17 cellular contexts compared by ENCODE assay signal in the genomic region with DNA sequence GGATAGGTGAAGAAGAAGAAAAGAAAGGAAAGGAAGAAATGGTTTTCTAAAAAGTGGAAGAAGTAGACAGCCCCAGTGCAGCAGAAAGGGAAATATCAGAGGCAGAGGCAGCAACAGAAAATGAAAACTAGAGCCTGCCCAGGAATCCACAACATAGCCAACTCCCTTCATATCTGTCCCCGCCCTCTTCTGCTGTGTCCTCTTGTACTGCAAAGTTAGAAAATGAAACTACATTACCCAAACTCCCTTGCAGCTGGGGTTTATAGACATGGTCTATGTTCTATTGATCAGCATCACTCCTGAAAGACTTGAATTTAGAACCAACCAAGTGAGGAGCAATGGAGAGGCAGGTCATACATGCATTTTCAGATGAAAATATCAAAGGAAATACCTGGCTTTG.
DNase-seq lines count a peak whose midpoint lies in the region; ATAC-seq, FAIRE-seq and TF ChIP-seq lines count a peak whose summit lies in the region.
"Had no signal": no experiment of that assay in that cellular context is flagged by ENCODE, and none has a peak within 500 bp of the region (broad histone marks: within the 10 kb centered on the region; RNA-seq: fewer than 3 reads in every experiment).

No MANE protein-coding gene starts in this region.

- peak overlapping the region; percentile 22 to 60; a peak in 4 of 6 replicates for H3K27ac ChIP-seq in A549
- H3K27ac ChIP-seq: gastrocnemius medialis, HL-60 had no signal

- POLR2A ChIA-PET in A549 (lab: Yijun Ruan, JAX), result no interaction called here

- ATAC-seq in A549 (peak; percentile 62 to 87; a peak in 4 of 6 replicates), GM19463 (IDR thresholded peaks at IDR 0.05; ENCODE audit: unreplicated experiment) (peak; percentile 63), left cardiac atrium (peak; percentile 41 to 53), HG02852 (IDR thresholded peaks at IDR 0.05; ENCODE audit: unreplicated experiment) (no peak)
- ATAC-seq: gastrocnemius medialis, HCT116, T-cell had no signal

- CTCF ChIA-PET in A549 (lab: Yijun Ruan, JAX), result no interaction called here

- no peak for TF ChIP-seq EP300 in A549 (IDR thresholded peaks at IDR 0.05)

- FAIRE-seq in A549 (lab: Jason Lieb, UNC), result no peak
- FAIRE-seq in GM12892 (lab: Jason Lieb, UNC), result no peak

- no peak for TF ChIP-seq RAD21 in A549 (conservative IDR thresholded peaks at IDR 0.05 in 1 of 2, IDR thresholded peaks at IDR 0.05 in 1 of 2)

- no peak overlapping the region for H3K4me3 ChIP-seq in A549
- H3K4me3 ChIP-seq: gastrocnemius medialis had no signal

- WGBS in A549 (ENCODE audit: missing lambda C conversion rate), result 60% methylated on average over 1 of the region's 1 CpG

- no peak for TF ChIP-seq POLR2A in A549 (IDR thresholded peaks at IDR 0.05; ENCODE audit: low read length)
- TF ChIP-seq POLR2A in GM12892 (IDR thresholded peaks at IDR 0.05; ENCODE audit: low read depth, low read length), result no peak

- H3K9me3 ChIP-seq in A549, result no peaks in the 10 kb centered on the region
- H3K9me3 ChIP-seq: gastrocnemius medialis had no signal

- peak in 1 of 2 experiments; percentile 16 for DNase-seq in A549 (ENCODE audit: low read depth in 1 of 2, low spot score in 1 of 2)
- peak; percentile 24 for DNase-seq in NCI-H226
- DNase-seq in left cardiac atrium, result peak; percentile 28
- DNase-seq in islet precursor cell, result no peak
- DNase-seq in GM12892 (ENCODE audit: insufficient read length), result no peak
- DNase-seq in NCI-H146 treated with DMSO at 0.1 percent for 48 hours (lab: John Stamatoyannopoulos, UW; ENCODE audit: unreplicated experiment), result no peak
- DNase-seq: activated CD4-positive, alpha-beta T cell treated with anti-CD3 and anti-CD28 coated beads, Interleukin-2, amount 50 U/mL, for 4 hours; activated naive CD4-positive, alpha-beta T cell treated with Interleukin-2 at 50 U/mL for 16 hours; gastrocnemius medialis; NCI-H1105; occipital lobe; stimulated activated CD4-positive, alpha-beta T cell treated with anti-CD3 and anti-CD28 coated beads, Interleukin-4, amount 100 ng/mL, for 24 hours; T-cell had no signal

- peak overlapping the region; percentile 50 for H3K4me2 ChIP-seq in A549

- intact Hi-C loops in left cardiac atrium (cut with DNase I), result no loop called here

- H3K4me1 ChIP-seq in A549, result no peaks in the 10 kb centered on the region
- H3K4me1 ChIP-seq: gastrocnemius medialis had no signal

- TF ChIP-seq CTCF in A549 (IDR thresholded peaks at IDR 0.05), result no peak

TF ChIP-seq in A549, 52 proteins besides CTCF, POLR2A, EP300 and RAD21:
- TF ChIP-seq SREBF2 (IDR thresholded peaks at IDR 0.05), result no peak
- no peak for TF ChIP-seq RNF2 (IDR thresholded peaks at IDR 0.05; ENCODE audit: borderline replicate concordance, low read depth)
- no peak for TF ChIP-seq TP53 (CRISPR knock-in tag; IDR thresholded peaks at IDR 0.05)
- TF ChIP-seq NFE2L2 (conservative IDR thresholded peaks at IDR 0.05; ENCODE audit: low read length), result no peak
- TF ChIP-seq PHF8 (IDR thresholded peaks at IDR 0.05; ENCODE audit: borderline replicate concordance, low read depth), result no peak
- TF ChIP-seq RFX5 (IDR thresholded peaks at IDR 0.05), result no peak
- TF ChIP-seq ZC3H11A (IDR thresholded peaks at IDR 0.05), result no peak

Comparison
In these comparisons a context has a peak if more than half of its experiments do, and no peak if none do; other contexts are left out.
1. DNase-seq: peak in NCI-H226 (single experiment) and left cardiac atrium (single experiment); none in islet precursor cell (single experiment), GM12892 (single experiment) and NCI-H146 treated with DMSO at 0.1 percent for 48 hours (single experiment).